12 cellular contexts compared by ENCODE assay signal in the genomic region with DNA sequence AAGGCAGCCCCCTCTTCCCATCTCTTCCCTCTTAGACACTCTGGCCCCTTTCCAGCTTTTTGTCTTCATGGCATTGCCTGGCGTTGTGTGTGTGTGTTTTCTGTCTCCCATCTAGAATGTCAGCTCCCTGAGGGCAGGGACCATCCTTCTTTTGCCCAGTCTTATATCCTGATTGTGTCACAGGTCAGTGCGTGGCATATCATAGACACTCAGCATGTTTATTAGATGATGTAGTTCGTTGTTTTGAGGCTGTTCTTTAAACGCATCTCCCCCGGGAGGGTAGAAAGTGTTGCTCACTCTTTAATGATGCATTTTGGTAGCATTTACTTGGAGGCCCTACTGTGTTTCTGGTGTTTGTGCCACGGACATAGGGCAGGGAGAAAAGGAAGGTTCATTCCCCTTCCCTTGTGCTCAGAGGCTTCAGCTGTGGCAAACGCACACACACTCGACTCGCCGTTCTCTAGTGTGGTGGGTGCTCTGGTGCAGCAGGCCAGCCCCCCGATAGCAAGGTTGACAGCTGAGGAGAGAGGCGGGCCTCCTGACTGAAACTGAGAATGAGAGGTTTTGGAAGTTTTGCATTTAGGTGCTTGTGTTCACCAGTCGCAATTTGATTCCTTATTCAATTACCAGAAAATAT.
DNase-seq lines count a peak whose midpoint lies in the region; ATAC-seq and TF ChIP-seq lines count a peak whose summit lies in the region.
"Had no signal": no experiment of that assay in that cellular context is flagged by ENCODE, and none has a peak within 500 bp of the region (broad histone marks: within the 10 kb centered on the region; RNA-seq: fewer than 3 reads in every experiment).

No MANE protein-coding gene starts in this region.

- peaks cover 45% of the 10 kb centered on the region for H3K4me1 Mint-ChIP-seq in CD14-positive monocyte
- H3K4me1 Mint-ChIP-seq in activated T-helper 17 cell treated with anti-CD3 and anti-CD28 coated beads, Interleukin-2, amount 50 U/mL, for 72 hours: peaks cover 53% of the 10 kb centered on the region
- peaks cover 41% of the 10 kb centered on the region for H3K4me1 Mint-ChIP-seq in mesothelial cell of epicardium

- TF ChIP-seq CTCF in CD14-positive monocyte (IDR thresholded peaks at IDR 0.05) (no peak), GM13976 (IDR thresholded peaks at IDR 0.05; ENCODE audit: borderline replicate concordance, control extremely low read depth, extremely low read depth, insufficient read depth, missing control alignments) (no peak), mesothelial cell of epicardium (IDR thresholded peaks at IDR 0.05; ENCODE audit: unreplicated experiment) (no peak)

- peak; percentile 48 for ATAC-seq in activated T-helper 17 cell treated with anti-CD3 and anti-CD28 coated beads, Interleukin-2, amount 50 U/mL, for 72 hours (replicated peaks)
- ATAC-seq in HG02840 (IDR thresholded peaks at IDR 0.05; ENCODE audit: low FRiP score, unreplicated experiment): no peak

- intact Hi-C loops in CD14-positive monocyte (cut with micrococcal nuclease): no loop called here

- no peak overlapping the region for H3K4me3 Mint-ChIP-seq in CD14-positive monocyte
- H3K4me3 Mint-ChIP-seq in activated T-helper 17 cell treated with anti-CD3 and anti-CD28 coated beads, Interleukin-2, amount 50 U/mL, for 72 hours: peak overlapping the region; percentile 59
- H3K4me3 Mint-ChIP-seq in mesothelial cell of epicardium: no peak overlapping the region

- DNase-seq in CD14-positive monocyte (ENCODE audit: low spot score) (no peak), GM13976 (ENCODE audit: low spot score) (peak; percentile 48), mesothelial cell of epicardium (ENCODE audit: low spot score in 2 of 2, unreplicated experiment in 2 of 2) (no peak), NCI-H226 (no peak), cerebellar cortex (ENCODE audit: low spot score) (no peak), NCI-H2196 (lab: John Stamatoyannopoulos, UW; ENCODE audit: unreplicated experiment) (no peak)
- DNase-seq: COR-L47, gastrocnemius medialis, left cardiac atrium, NCI-H1436 had no signal

- in situ Hi-C loops in GM13976 (cut with MboI; ENCODE audit: low sequenced_read_pairs, unreplicated experiment): no loop called here

- H3K9me3 Mint-ChIP-seq in CD14-positive monocyte: peaks cover 0 to 2% (median 0%) of the 10 kb centered on the region in 7 donors
- no peaks in the 10 kb centered on the region for H3K9me3 Mint-ChIP-seq in activated T-helper 17 cell treated with anti-CD3 and anti-CD28 coated beads, Interleukin-2, amount 50 U/mL, for 72 hours
- no peaks in the 10 kb centered on the region for H3K9me3 Mint-ChIP-seq in mesothelial cell of epicardium

- H3K27me3 Mint-ChIP-seq in CD14-positive monocyte (ENCODE audit: low read depth in 3 of 3): peaks cover 0 to 1% (median 0%) of the 10 kb centered on the region in 3 donors
- H3K27me3 Mint-ChIP-seq in activated T-helper 17 cell treated with anti-CD3 and anti-CD28 coated beads, Interleukin-2, amount 50 U/mL, for 72 hours: no peaks in the 10 kb centered on the region
- no peaks in the 10 kb centered on the region for H3K27me3 Mint-ChIP-seq in mesothelial cell of epicardium (ENCODE audit: low read depth)

- H3K36me3 Mint-ChIP-seq in CD14-positive monocyte: peaks cover 22 to 40% of the 10 kb centered on the region in 2 donors
- H3K36me3 Mint-ChIP-seq in activated T-helper 17 cell treated with anti-CD3 and anti-CD28 coated beads, Interleukin-2, amount 50 U/mL, for 72 hours (ENCODE audit: low read depth): peaks cover 26% of the 10 kb centered on the region
- peaks cover 3% of the 10 kb centered on the region for H3K36me3 Mint-ChIP-seq in mesothelial cell of epicardium

- H3K27ac Mint-ChIP-seq in CD14-positive monocyte: peak overlapping the region in 4 of 7 donors; percentile 3 to 47 (median 30)
- peak overlapping the region; percentile 86 for H3K27ac Mint-ChIP-seq in activated T-helper 17 cell treated with anti-CD3 and anti-CD28 coated beads, Interleukin-2, amount 50 U/mL, for 72 hours
- peak overlapping the region; percentile 77 for H3K27ac Mint-ChIP-seq in mesothelial cell of epicardium

Comparison
In these comparisons a context has a peak if more than half of its experiments do, and no peak if none do; other contexts are left out.
1. H3K27ac Mint-ChIP-seq: peak in every context shown above with its lines; median percentile 86 in activated T-helper 17 cell treated with anti-CD3 and anti-CD28 coated beads, Interleukin-2, amount 50 U/mL, for 72 hours; 77 in mesothelial cell of epicardium; 30 in CD14-positive monocyte.